25 cellular contexts compared by ENCODE assay signal in genomic region chr3:190150681-190151080, GRCh38. TPM values are rescaled to one million over a fixed set of nuclear protein-coding genes. Genes with fewer than 3 reads are reported as not detected.
"Had no signal": no experiment of that assay in that cellular context is flagged by ENCODE, and none has a peak within 500 bp of the region (broad histone marks: within the 10 kb centered on the region; RNA-seq: fewer than 3 reads in every experiment).

No MANE protein-coding gene starts in this region.

- H3K27ac Mint-ChIP-seq: activated naive CD4-positive, alpha-beta T cell treated with anti-CD3 and anti-CD28 coated beads for 36 hours; activated naive CD8-positive, alpha-beta T cell treated with anti-CD3 and anti-CD28 coated beads, Interleukin-2, amount 10 ng/mL, durations not matched to agents 7 days and 5 days; activated T-helper 17 cell treated with anti-CD3 and anti-CD28 coated beads, Interleukin-2, amount 50 U/mL, for 72 hours; nephron; WTC11 had no signal

- H3K4me1 ChIP-seq: breast epithelium, gastroesophageal sphincter, left lung, pancreas, psoas muscle, right atrium auricular region, spleen had no signal

- H3K9me3 ChIP-seq: breast epithelium, gastroesophageal sphincter, left lung, pancreas, psoas muscle, right atrium auricular region, spleen, thyroid gland had no signal

- H3K36me3 ChIP-seq: breast epithelium, gastroesophageal sphincter, left lung, pancreas, right atrium auricular region, spleen, thyroid gland had no signal

- H3K4me1 Mint-ChIP-seq: activated naive CD8-positive, alpha-beta T cell treated with anti-CD3 and anti-CD28 coated beads, Interleukin-2, amount 10 ng/mL, durations not matched to agents 7 days and 5 days; activated T-helper 17 cell treated with anti-CD3 and anti-CD28 coated beads, Interleukin-2, amount 50 U/mL, for 72 hours had no signal

- ATAC-seq: activated T-helper 17 cell treated with anti-CD3 and anti-CD28 coated beads, Interleukin-2, amount 50 U/mL, for 72 hours; gastroesophageal sphincter; left lung; pancreas; psoas muscle; WTC11 had no signal

- DNase-seq: activated naive CD4-positive, alpha-beta T cell treated with anti-CD3 and anti-CD28 coated beads for 36 hours; activated naive CD8-positive, alpha-beta T cell treated with anti-CD3 and anti-CD28 coated beads, Interleukin-2, amount 10 ng/mL, durations not matched to agents 7 days and 5 days; activated T-cell treated with anti-CD3 and anti-CD28 coated beads, Interleukin-2, amount 50 U/mL, for 1 hour; amniotic stem cell; head of caudate nucleus; kidney; left lung; midbrain; pancreas; psoas muscle; spleen; stimulated activated CD4-positive, alpha-beta T cell treated with anti-CD3 and anti-CD28 coated beads, Interleukin-4, amount 100 ng/mL, for 24 hours; stimulated activated naive CD4-positive, alpha-beta T cell treated with Interleukin-2 at 50 U/mL for 16 hours; T-helper 9 cell; thyroid gland had no signal

- H3K4me3 ChIP-seq: breast epithelium, coronary artery, gastroesophageal sphincter, left lung, lung, pancreas, psoas muscle, right atrium auricular region, spleen, thyroid gland had no signal

- FAIRE-seq: kidney, pancreas had no signal

- H3K27me3 Mint-ChIP-seq: activated naive CD8-positive, alpha-beta T cell treated with anti-CD3 and anti-CD28 coated beads, Interleukin-2, amount 10 ng/mL, durations not matched to agents 7 days and 5 days had no signal

- H3K4me3 Mint-ChIP-seq: activated naive CD4-positive, alpha-beta T cell treated with anti-CD3 and anti-CD28 coated beads for 36 hours; activated naive CD8-positive, alpha-beta T cell treated with anti-CD3 and anti-CD28 coated beads, Interleukin-2, amount 10 ng/mL, durations not matched to agents 7 days and 5 days; activated T-helper 17 cell treated with anti-CD3 and anti-CD28 coated beads, Interleukin-2, amount 50 U/mL, for 72 hours; nephron; WTC11 had no signal

- H3K9me3 Mint-ChIP-seq: activated naive CD4-positive, alpha-beta T cell treated with anti-CD3 and anti-CD28 coated beads for 36 hours; activated naive CD8-positive, alpha-beta T cell treated with anti-CD3 and anti-CD28 coated beads, Interleukin-2, amount 10 ng/mL, durations not matched to agents 7 days and 5 days; activated T-helper 17 cell treated with anti-CD3 and anti-CD28 coated beads, Interleukin-2, amount 50 U/mL, for 72 hours had no signal

- H3K27me3 ChIP-seq: breast epithelium, gastroesophageal sphincter, left lung, pancreas, right atrium auricular region, spleen had no signal

- H3K36me3 Mint-ChIP-seq: activated naive CD8-positive, alpha-beta T cell treated with anti-CD3 and anti-CD28 coated beads, Interleukin-2, amount 10 ng/mL, durations not matched to agents 7 days and 5 days had no signal

- H3K27ac ChIP-seq: breast epithelium, coronary artery, epithelial cell of prostate, gastroesophageal sphincter, left lung, pancreas, psoas muscle, right atrium auricular region, spleen, thyroid gland had no signal

RNA-seq across cellular contexts. Expression of gene P3H2, which starts 30.0 kb away (rescaled TPM):
- total RNA-seq: activated naive CD4-positive, alpha-beta T cell treated with anti-CD3 and anti-CD28 coated beads for 36 hours; activated naive CD8-positive, alpha-beta T cell treated with anti-CD3 and anti-CD28 coated beads, Interleukin-2, amount 10 ng/mL, durations not matched to agents 7 days and 5 days; activated T-helper 17 cell treated with anti-CD3 and anti-CD28 coated beads, Interleukin-2, amount 50 U/mL, for 72 hours; T-helper 1 cell treated with Interleukin-12 subunit alpha and Interleukin-12 subunit beta and Interleukin-4 antibody, amounts not matched to agents 30 ng/mL and 1 ng/mL, for 36 hours had no signal
